ENCODE assay signal across 18 cellular contexts in the genomic region with DNA sequence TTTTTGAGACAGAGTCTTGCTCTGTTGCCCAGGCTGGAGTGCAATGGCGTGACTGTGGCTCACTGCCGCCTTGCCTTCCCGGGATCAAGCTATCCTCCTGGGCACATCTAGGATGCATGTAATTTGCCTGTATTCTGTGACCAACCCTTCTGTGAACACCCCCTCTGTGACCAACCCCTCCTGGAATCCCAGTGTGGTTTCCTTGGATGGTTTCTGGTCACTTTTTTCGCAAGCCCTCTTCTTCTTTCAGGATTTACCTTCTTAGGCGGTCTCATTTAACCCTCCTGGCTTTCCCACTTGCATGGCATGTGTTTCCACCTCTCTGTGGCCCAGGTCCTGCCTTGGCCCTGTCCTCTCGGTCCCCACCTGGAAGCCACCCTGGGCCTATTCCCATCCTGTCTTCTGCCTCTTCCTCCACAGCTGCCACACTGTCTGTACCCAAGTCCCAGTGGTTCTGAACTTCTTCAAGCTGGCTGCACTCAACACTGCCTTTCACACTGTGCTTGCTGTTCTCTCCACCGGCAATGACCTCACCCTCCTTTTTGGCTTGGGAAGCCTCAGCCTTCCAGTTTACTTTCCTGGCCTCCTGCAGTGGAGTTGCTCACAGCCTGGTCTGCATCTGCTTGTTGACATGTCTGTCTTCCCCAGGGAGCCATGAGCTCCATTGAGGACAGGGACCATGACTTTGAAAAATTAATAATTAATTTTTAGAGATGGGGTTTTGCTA. TPM values are rescaled to one million over a fixed set of nuclear protein-coding genes. Genes with fewer than 3 reads are reported as not detected.
A peak's percentile ranks its signal among the peaks of the same experiment; 100 is the strongest.
DNase-seq lines count a peak whose midpoint lies in the region; ATAC-seq and TF ChIP-seq lines count a peak whose summit lies in the region.
"Had no signal": no experiment of that assay in that cellular context is flagged by ENCODE, and none has a peak within 500 bp of the region (broad histone marks: within the 10 kb centered on the region; RNA-seq: fewer than 3 reads in every experiment).

No MANE protein-coding gene starts in this region.

- peak overlapping the region; percentile 72 for H3K4me3 Mint-ChIP-seq in glutamatergic neuron (ENCODE audit: unreplicated experiment)
- no peak overlapping the region for H3K4me3 Mint-ChIP-seq in activated naive CD4-positive, alpha-beta T cell treated with anti-CD3 and anti-CD28 coated beads for 36 hours
- H3K4me3 Mint-ChIP-seq: activated T-helper 17 cell treated with anti-CD3 and anti-CD28 coated beads, Interleukin-2, amount 50 U/mL, for 72 hours; B cell; naive B cell had no signal

- H3K36me3 Mint-ChIP-seq in glutamatergic neuron (ENCODE audit: unreplicated experiment) = peaks cover 7% of the 10 kb centered on the region
- H3K36me3 Mint-ChIP-seq in activated naive CD4-positive, alpha-beta T cell treated with anti-CD3 and anti-CD28 coated beads for 36 hours (ENCODE audit: low read depth) = peaks cover 6% of the 10 kb centered on the region

- DNase-seq in AG10803 (ENCODE audit: low read depth) = peak; percentile 15
- DNase-seq in ELR (ENCODE audit: low read depth) = peak; percentile 13
- peak; percentile 30 for DNase-seq in NCI-H2196 treated with DMSO at 0.1 percent for 48 hours (lab: John Stamatoyannopoulos, UW; ENCODE audit: unreplicated experiment)
- DNase-seq in glutamatergic neuron = no peak
- DNase-seq in hepatic stellate cell (ENCODE audit: low spot score) = no peak
- no peak for DNase-seq in activated naive CD4-positive, alpha-beta T cell treated with anti-CD3 and anti-CD28 coated beads for 36 hours
- DNase-seq in glomerular visceral epithelial cell (ENCODE audit: extremely low spot score) = no peak
- DNase-seq: activated CD4-positive, alpha-beta T cell treated with anti-CD3 and anti-CD28 coated beads, Interleukin-2, amount 50 U/mL, for 48 hours; GF-D8; naive B cell; Peyer's patch; right lobe of liver; T-helper 2 cell had no signal

- H3K27ac Mint-ChIP-seq in glutamatergic neuron (ENCODE audit: unreplicated experiment) = peak overlapping the region; percentile 91
- H3K27ac Mint-ChIP-seq in activated naive CD4-positive, alpha-beta T cell treated with anti-CD3 and anti-CD28 coated beads for 36 hours = no peak overlapping the region
- H3K27ac Mint-ChIP-seq: activated T-helper 17 cell treated with anti-CD3 and anti-CD28 coated beads, Interleukin-2, amount 50 U/mL, for 72 hours; B cell; naive B cell had no signal

- CTCF ChIA-PET in activated naive CD4-positive, alpha-beta T cell treated with anti-CD3 and anti-CD28 coated beads for 36 hours (lab: Charles Lee) = interaction anchor here (0.6 kb wide), 1 partner anchor 13 kb away, joined by 3 read pairs; no protein-coding TSS in a partner anchor

- intact Hi-C loops in activated naive CD4-positive, alpha-beta T cell treated with anti-CD3 and anti-CD28 coated beads for 36 hours (cut with micrococcal nuclease) = no loop called here

- peaks cover 20% of the 10 kb centered on the region for H3K9me3 Mint-ChIP-seq in glutamatergic neuron (ENCODE audit: unreplicated experiment)
- H3K9me3 Mint-ChIP-seq in activated naive CD4-positive, alpha-beta T cell treated with anti-CD3 and anti-CD28 coated beads for 36 hours = peaks cover 10% of the 10 kb centered on the region

- no peak overlapping the region for H3K4me3 ChIP-seq in AG10803 (ENCODE audit: low read length)
- H3K4me3 ChIP-seq: ascending aorta, gastroesophageal sphincter, Peyer's patch, right lobe of liver had no signal

- H3K27me3 Mint-ChIP-seq in glutamatergic neuron (ENCODE audit: unreplicated experiment) = peaks cover 4% of the 10 kb centered on the region
- H3K27me3 Mint-ChIP-seq in activated naive CD4-positive, alpha-beta T cell treated with anti-CD3 and anti-CD28 coated beads for 36 hours (ENCODE audit: low read depth) = no peaks in the 10 kb centered on the region
- H3K27me3 Mint-ChIP-seq: activated T-helper 17 cell treated with anti-CD3 and anti-CD28 coated beads, Interleukin-2, amount 50 U/mL, for 72 hours had no signal

- peaks cover 45% of the 10 kb centered on the region for H3K4me1 Mint-ChIP-seq in glutamatergic neuron (ENCODE audit: low read depth, unreplicated experiment)
- peaks cover 5% of the 10 kb centered on the region for H3K4me1 Mint-ChIP-seq in activated naive CD4-positive, alpha-beta T cell treated with anti-CD3 and anti-CD28 coated beads for 36 hours (ENCODE audit: low read depth)
- H3K4me1 Mint-ChIP-seq: activated T-helper 17 cell treated with anti-CD3 and anti-CD28 coated beads, Interleukin-2, amount 50 U/mL, for 72 hours; B cell had no signal

- no peak for ATAC-seq in GM21381 (IDR thresholded peaks at IDR 0.05; ENCODE audit: unreplicated experiment)
- ATAC-seq: activated T-helper 17 cell treated with anti-CD3 and anti-CD28 coated beads, Interleukin-2, amount 50 U/mL, for 72 hours; gastroesophageal sphincter had no signal

- no peak for TF ChIP-seq CTCF in AG10803 (conservative IDR thresholded peaks at IDR 0.05; ENCODE audit: low read length)
- no peak for TF ChIP-seq CTCF in glutamatergic neuron (IDR thresholded peaks at IDR 0.05; ENCODE audit: partially characterized antibody, unreplicated experiment)

RNA-seq across cellular contexts. Expression of a gene that starts 57.0 kb away (rescaled TPM):
- 9.1 TPM for total RNA-seq in glutamatergic neuron (ENCODE audit: unreplicated experiment)
- total RNA-seq in activated naive CD4-positive, alpha-beta T cell treated with anti-CD3 and anti-CD28 coated beads for 36 hours = 1 to 10 TPM; 4.8 to 5.0 TPM

Comparison
In these comparisons a context has a peak if more than half of its experiments do, and no peak if none do; other contexts are left out.
1. DNase-seq: peak in AG10803 (single experiment), ELR (single experiment) and NCI-H2196 treated with DMSO at 0.1 percent for 48 hours (single experiment); none in glutamatergic neuron (single experiment), hepatic stellate cell (single experiment), activated naive CD4-positive, alpha-beta T cell treated with anti-CD3 and anti-CD28 coated beads for 36 hours (single experiment) and glomerular visceral epithelial cell (single experiment).